15 cellular contexts compared by ENCODE assay signal in genomic region chr22:46081831-46082210, GRCh38.
A peak's percentile ranks its signal among the peaks of the same experiment; 100 is the strongest.
DNase-seq lines count a peak whose midpoint lies in the region; ATAC-seq, FAIRE-seq and TF ChIP-seq lines count a peak whose summit lies in the region.
"Had no signal": no experiment of that assay in that cellular context is flagged by ENCODE, and none has a peak within 500 bp of the region (broad histone marks: within the 10 kb centered on the region; RNA-seq: fewer than 3 reads in every experiment).

No MANE protein-coding gene starts in this region.

- peak; percentile 45 for DNase-seq in Right ventricle myocardium superior
- DNase-seq in Right ventricle myocardium inferior (ENCODE audit: missing footprints) = no peak
- no peak for DNase-seq in esophagus squamous epithelium (lab: John Stamatoyannopoulos, UW)
- DNase-seq in neural progenitor cell (ENCODE audit: low spot score) = peak; percentile 26
- DNase-seq in GM12891 (ENCODE audit: insufficient read length, low spot score) = no peak
- DNase-seq in T-helper 2 cell treated with Interferon-gamma antibody and Interleukin-4, amounts not matched to agents 5 μg/mL and 100 μg/mL, for 36 hours (ENCODE audit: low spot score) = no peak
- no peak for DNase-seq in stimulated activated CD8-positive, alpha-beta memory T cell treated with anti-CD3 and anti-CD28 coated beads, Interleukin-4, amount 100 ng/mL, for 48 hours
- DNase-seq in OCI-M2 (lab: John Stamatoyannopoulos, UW; ENCODE audit: unreplicated experiment) = no peak
- DNase-seq: activated naive CD8-positive, alpha-beta T cell treated with anti-CD3 and anti-CD28 coated beads, Interleukin-2, amount 10 ng/mL, durations not matched to agents 7 days and 5 days; H7; NCI-H524 treated with DMSO at 0.1 percent for 48 hours; WERI-Rb-1 had no signal

- H3K36me3 Mint-ChIP-seq in neural progenitor cell = no peaks in the 10 kb centered on the region
- no peaks in the 10 kb centered on the region for H3K36me3 Mint-ChIP-seq in T-helper 2 cell treated with Interferon-gamma antibody and Interleukin-4, amounts not matched to agents 5 μg/mL and 100 μg/mL, for 36 hours (ENCODE audit: low read depth)
- H3K36me3 Mint-ChIP-seq: activated naive CD8-positive, alpha-beta T cell treated with anti-CD3 and anti-CD28 coated beads, Interleukin-2, amount 10 ng/mL, durations not matched to agents 7 days and 5 days had no signal

- H3K36me3 ChIP-seq in esophagus squamous epithelium (peaks cover 0 to 20% (median 0%) of the 10 kb centered on the region in 3 donors), neural progenitor cell (no peaks in the 10 kb centered on the region)
- H3K36me3 ChIP-seq: WERI-Rb-1 had no signal

- no peaks in the 10 kb centered on the region for H3K79me2 ChIP-seq in neural progenitor cell (ENCODE audit: low read depth)

- H3K27me3 Mint-ChIP-seq in neural progenitor cell (ENCODE audit: insufficient read depth, low read depth) = peaks cover 2% of the 10 kb centered on the region
- no peaks in the 10 kb centered on the region for H3K27me3 Mint-ChIP-seq in T-helper 2 cell treated with Interferon-gamma antibody and Interleukin-4, amounts not matched to agents 5 μg/mL and 100 μg/mL, for 36 hours (ENCODE audit: low read depth)
- H3K27me3 Mint-ChIP-seq: activated naive CD8-positive, alpha-beta T cell treated with anti-CD3 and anti-CD28 coated beads, Interleukin-2, amount 10 ng/mL, durations not matched to agents 7 days and 5 days; stimulated activated naive CD8-positive, alpha-beta T cell treated with anti-CD3 and anti-CD28 coated beads, Interleukin-15, Interleukin-2, amounts not matched to agents 100 ng/mL and 50 ng/mL, for 24 hours had no signal

- H3K27ac Mint-ChIP-seq in neural progenitor cell = peak overlapping the region; percentile 81
- no peak overlapping the region for H3K27ac Mint-ChIP-seq in T-helper 2 cell treated with Interferon-gamma antibody and Interleukin-4, amounts not matched to agents 5 μg/mL and 100 μg/mL, for 36 hours
- H3K27ac Mint-ChIP-seq: activated naive CD8-positive, alpha-beta T cell treated with anti-CD3 and anti-CD28 coated beads, Interleukin-2, amount 10 ng/mL, durations not matched to agents 7 days and 5 days; progenitor cell of endocrine pancreas; stimulated activated naive CD8-positive, alpha-beta T cell treated with anti-CD3 and anti-CD28 coated beads, Interleukin-15, Interleukin-2, amounts not matched to agents 100 ng/mL and 50 ng/mL, for 24 hours had no signal

- FAIRE-seq in GM12891 (lab: Jason Lieb, UNC) = no peak

- TF ChIP-seq CTCF in esophagus squamous epithelium (IDR thresholded peaks at IDR 0.05) = no peak
- no peak for TF ChIP-seq CTCF in neural progenitor cell (IDR thresholded peaks at IDR 0.05)

- H3K4me2 ChIP-seq in neural progenitor cell = no peak overlapping the region
- H3K4me2 ChIP-seq: BLaER1 treated with 17β-estradiol and CSF1 and Interleukin-3, amounts not matched to agents 10 nM and 100 nM had no signal

- H3K9me3 Mint-ChIP-seq in neural progenitor cell = no peaks in the 10 kb centered on the region
- H3K9me3 Mint-ChIP-seq in T-helper 2 cell treated with Interferon-gamma antibody and Interleukin-4, amounts not matched to agents 5 μg/mL and 100 μg/mL, for 36 hours = no peaks in the 10 kb centered on the region
- H3K9me3 Mint-ChIP-seq: activated naive CD8-positive, alpha-beta T cell treated with anti-CD3 and anti-CD28 coated beads, Interleukin-2, amount 10 ng/mL, durations not matched to agents 7 days and 5 days; stimulated activated naive CD8-positive, alpha-beta T cell treated with anti-CD3 and anti-CD28 coated beads, Interleukin-15, Interleukin-2, amounts not matched to agents 100 ng/mL and 50 ng/mL, for 24 hours had no signal

- peak in 1 of 4 donors; percentile 5 for TF ChIP-seq POLR2A in esophagus squamous epithelium (IDR thresholded peaks at IDR 0.05)
- no peak for TF ChIP-seq POLR2A in GM12891 (IDR thresholded peaks at IDR 0.05; ENCODE audit: low read depth, low read length)

- peak overlapping the region; percentile 87 for H2AFZ ChIP-seq in neural progenitor cell (replicated peaks)

- H3K9me3 ChIP-seq in esophagus squamous epithelium = no peaks in the 10 kb centered on the region
- H3K9me3 ChIP-seq in neural progenitor cell (ENCODE audit: low read depth) = no peaks in the 10 kb centered on the region
- H3K9me3 ChIP-seq: BLaER1 treated with 17β-estradiol and CSF1 and Interleukin-3, amounts not matched to agents 10 nM and 100 nM had no signal

- 12 to 53% methylated on average over 16 to 18 of the region's 18 CpGs for WGBS in esophagus squamous epithelium, 2 donors

- H4K20me1 ChIP-seq in neural progenitor cell (ENCODE audit: low read depth) = no peaks in the 10 kb centered on the region

- H3K27me3 ChIP-seq in esophagus squamous epithelium = no peaks in the 10 kb centered on the region
- peaks cover 15% of the 10 kb centered on the region for H3K27me3 ChIP-seq in neural progenitor cell

- H3K9ac ChIP-seq in neural progenitor cell = no peak overlapping the region

- no peaks in the 10 kb centered on the region for H3K4me1 Mint-ChIP-seq in neural progenitor cell
- peaks cover 2% of the 10 kb centered on the region for H3K4me1 Mint-ChIP-seq in T-helper 2 cell treated with Interferon-gamma antibody and Interleukin-4, amounts not matched to agents 5 μg/mL and 100 μg/mL, for 36 hours (ENCODE audit: low read depth)

- no peak for ATAC-seq in Right ventricle myocardium superior (ENCODE audit: poor library complexity)
- ATAC-seq in Right ventricle myocardium inferior = no peak

- H3K4me3 ChIP-seq in esophagus squamous epithelium = peak overlapping the region; percentile 37 to 96 (median 80)
- no peak overlapping the region for H3K4me3 ChIP-seq in neural progenitor cell
- H3K4me3 ChIP-seq: BLaER1 treated with 17β-estradiol and CSF1 and Interleukin-3, amounts not matched to agents 10 nM and 100 nM had no signal

- H3K4me1 ChIP-seq in esophagus squamous epithelium (peaks cover 73 to 100% (median 82%) of the 10 kb centered on the region in 3 donors), neural progenitor cell (no peaks in the 10 kb centered on the region)

- H3F3A ChIP-seq in neural progenitor cell (ENCODE audit: low read depth) = no peaks in the 10 kb centered on the region

- H3K4me3 Mint-ChIP-seq in neural progenitor cell = no peak overlapping the region
- H3K4me3 Mint-ChIP-seq in T-helper 2 cell treated with Interferon-gamma antibody and Interleukin-4, amounts not matched to agents 5 μg/mL and 100 μg/mL, for 36 hours = no peak overlapping the region
- H3K4me3 Mint-ChIP-seq: activated naive CD8-positive, alpha-beta T cell treated with anti-CD3 and anti-CD28 coated beads, Interleukin-2, amount 10 ng/mL, durations not matched to agents 7 days and 5 days; stimulated activated naive CD8-positive, alpha-beta T cell treated with anti-CD3 and anti-CD28 coated beads, Interleukin-15, Interleukin-2, amounts not matched to agents 100 ng/mL and 50 ng/mL, for 24 hours had no signal

- H3K27ac ChIP-seq in esophagus squamous epithelium (peak overlapping the region; percentile 92 to 100 (median 100)), neural progenitor cell (no peak overlapping the region)
- H3K27ac ChIP-seq: BLaER1 treated with 17β-estradiol and CSF1 and Interleukin-3, amounts not matched to agents 10 nM and 100 nM; WERI-Rb-1 had no signal

- intact Hi-C loops in Right ventricle myocardium superior (cut with DNase I) = no loop called here
- intact Hi-C loops in Right ventricle myocardium inferior (cut with DNase I) = no loop called here
- intact Hi-C loops in esophagus squamous epithelium (cut with DNase I) = no loop called here

TF ChIP-seq in GM12891, 5 proteins besides CTCF, POLR2A, EP300 and RAD21:
- TF ChIP-seq SPI1 (IDR thresholded peaks at IDR 0.05; ENCODE audit: low read depth, low read length) (no peak), POLR2AphosphoS5 (IDR thresholded peaks at IDR 0.05; ENCODE audit: low read depth, low read length) (no peak), PAX5 (IDR thresholded peaks at IDR 0.05; ENCODE audit: insufficient read depth, low read length, severe bottlenecking) (no peak)

Comparison
In these comparisons a context has a peak if more than half of its experiments do, and no peak if none do; other contexts are left out.
1. DNase-seq: peak in Right ventricle myocardium superior (single experiment) and neural progenitor cell (single experiment); none in Right ventricle myocardium inferior (single experiment), esophagus squamous epithelium (single experiment), GM12891 (single experiment), T-helper 2 cell treated with Interferon-gamma antibody and Interleukin-4, amounts not matched to agents 5 μg/mL and 100 μg/mL, for 36 hours (single experiment), stimulated activated CD8-positive, alpha-beta memory T cell treated with anti-CD3 and anti-CD28 coated beads, Interleukin-4, amount 100 ng/mL, for 48 hours (single experiment) and OCI-M2 (single experiment).